Comparison of ENCODE assay signal across 28 cellular contexts in genomic region chr3:195249858-195250464, GRCh38. TPM values are rescaled to one million over a fixed set of nuclear protein-coding genes. Genes with fewer than 3 reads are reported as not detected.
DNase-seq lines count a peak whose midpoint lies in the region; ATAC-seq and TF ChIP-seq lines count a peak whose summit lies in the region.
"Had no signal": no experiment of that assay in that cellular context is flagged by ENCODE, and none has a peak within 500 bp of the region (broad histone marks: within the 10 kb centered on the region; RNA-seq: fewer than 3 reads in every experiment).

No MANE protein-coding gene starts in this region.

- H3K27ac ChIP-seq in Peyer's patch = no peak overlapping the region
- H3K27ac ChIP-seq in neuronal stem cell (replicated peaks; ENCODE audit: low read length) = no peak overlapping the region
- H3K27ac ChIP-seq: foreskin keratinocyte, heart right ventricle, parathyroid adenoma, right lobe of liver had no signal

- no peak overlapping the region for H3K18ac ChIP-seq in neuronal stem cell (ENCODE audit: low read length)

- peaks cover 0 to 4% (median 3%) of the 10 kb centered on the region in 3 donors for H3K27me3 Mint-ChIP-seq in CD14-positive monocyte (ENCODE audit: low read depth in 3 of 3)
- H3K27me3 Mint-ChIP-seq: activated naive CD8-positive, alpha-beta T cell; CD4-positive, alpha-beta memory T cell; effector memory CD8-positive, alpha-beta T cell; naive thymus-derived CD8-positive, alpha-beta T cell; stimulated activated naive CD8-positive, alpha-beta T cell treated with anti-CD3 and anti-CD28 coated beads, Interleukin-15, Interleukin-2, amounts not matched to agents 100 ng/mL and 50 ng/mL, for 24 hours had no signal

- H3K9me3 ChIP-seq in Peyer's patch (no peaks in the 10 kb centered on the region), neuronal stem cell (replicated peaks in 1 of 2; ENCODE audit: control insufficient read depth in 2 of 2, insufficient read depth in 1 of 2, low read depth in 1 of 2, low read length in 2 of 2) (peaks cover 3 to 11% of the 10 kb centered on the region in 2 donors)
- H3K9me3 ChIP-seq: heart right ventricle, right lobe of liver had no signal

- H2BK12ac ChIP-seq in neuronal stem cell (ENCODE audit: low read length) = no peak overlapping the region

- TF ChIP-seq POLR2A in Peyer's patch (IDR thresholded peaks at IDR 0.05) = no peak

- H3K27me3 ChIP-seq in Peyer's patch (no peaks in the 10 kb centered on the region), neuronal stem cell (ENCODE audit: control insufficient read depth in 3 of 3, insufficient read depth in 3 of 3, low read depth in 1 of 3, low read length in 3 of 3) (no peaks in the 10 kb centered on the region)
- H3K27me3 ChIP-seq: foreskin keratinocyte, heart right ventricle, right lobe of liver had no signal

- no peak overlapping the region for H3K4ac ChIP-seq in neuronal stem cell (ENCODE audit: low read length)

- H2BK5ac ChIP-seq in neuronal stem cell (ENCODE audit: low read length) = no peak overlapping the region

- H3K23ac ChIP-seq in neuronal stem cell (ENCODE audit: low read depth, low read length, poor library complexity) = peak overlapping the region; percentile 83

- H3K4me1 ChIP-seq in Peyer's patch (no peaks in the 10 kb centered on the region), neuronal stem cell (ENCODE audit: control insufficient read depth in 2 of 2, insufficient read depth in 1 of 2, low read depth in 1 of 2, low read length in 2 of 2) (peaks cover 7 to 20% of the 10 kb centered on the region in 2 donors)
- H3K4me1 ChIP-seq: foreskin keratinocyte, right lobe of liver had no signal

- peaks cover 0 to 3% (median 0%) of the 10 kb centered on the region in 7 donors for H3K9me3 Mint-ChIP-seq in CD14-positive monocyte
- H3K9me3 Mint-ChIP-seq: activated T-helper 2 cell treated with anti-CD3 and anti-CD28 coated beads, Interferon-gamma antibody, Interleukin-2, Interleukin-4, amounts not matched to agents 10 μg/mL and 5 μg/mL and 100 μg/mL, durations not matched to agents 14 hours and 24 hours and 36 hours; CD4-positive, alpha-beta memory T cell; effector memory CD8-positive, alpha-beta T cell; GM23338; naive thymus-derived CD8-positive, alpha-beta T cell; stimulated activated naive CD8-positive, alpha-beta T cell treated with anti-CD3 and anti-CD28 coated beads, Interleukin-15, Interleukin-2, amounts not matched to agents 100 ng/mL and 50 ng/mL, for 24 hours had no signal

- peaks cover 14 to 35% of the 10 kb centered on the region in 2 donors for H3K36me3 Mint-ChIP-seq in CD14-positive monocyte

- peak; percentile 33 for DNase-seq in CD14-positive monocyte (ENCODE audit: low spot score)
- DNase-seq in Peyer's patch = peak in 2 of 3 donors; percentile 14 to 34
- DNase-seq in islet precursor cell = peak; percentile 40
- DNase-seq in neuronal stem cell (ENCODE audit: low spot score) = no peak
- no peak for DNase-seq in HEK293T (ENCODE audit: extremely low spot score)
- DNase-seq in NCI-H748 (lab: John Stamatoyannopoulos, UW; ENCODE audit: unreplicated experiment) = no peak
- DNase-seq in stimulated activated CD4-positive, alpha-beta T cell treated with anti-CD3 and anti-CD28 coated beads, Interleukin-12 subunit alpha, Interleukin-12 subunit beta, amount 100 ng/mL, for 4 hours = no peak
- DNase-seq: activated CD4-positive, alpha-beta T cell treated with anti-CD3 and anti-CD28 coated beads for 48 hours; anterior cingulate cortex; CD4-positive, alpha-beta memory T cell; cortex of kidney; effector memory CD8-positive, alpha-beta T cell; foreskin keratinocyte; Kasumi-1; naive thymus-derived CD8-positive, alpha-beta T cell; NCI-H2171; NK-92 treated with Interleukin-12 subunit alpha and Interleukin-12 subunit beta, amount 100 ng/mL, for 24 hours; PC-3; stimulated activated CD4-positive, alpha-beta T cell treated with anti-CD3 and anti-CD28 coated beads, Interleukin-4, amount 100 ng/mL, for 4 hours had no signal

- CTCF ChIA-PET in HEK293T (lab: Yijun Ruan, JAX) = interaction anchor here (0.6 kb wide), 1 partner anchor 150 kb away, joined by 5 read pairs; no protein-coding TSS in a partner anchor

- H3K27ac Mint-ChIP-seq in CD14-positive monocyte = peak overlapping the region in 1 of 7 donors; percentile 31
- H3K27ac Mint-ChIP-seq: activated naive CD8-positive, alpha-beta T cell; activated T-helper 2 cell treated with anti-CD3 and anti-CD28 coated beads, Interferon-gamma antibody, Interleukin-2, Interleukin-4, amounts not matched to agents 10 μg/mL and 5 μg/mL and 100 μg/mL, durations not matched to agents 14 hours and 24 hours and 36 hours; stimulated activated naive CD8-positive, alpha-beta T cell treated with anti-CD3 and anti-CD28 coated beads, Interleukin-15, Interleukin-2, amounts not matched to agents 100 ng/mL and 50 ng/mL, for 24 hours had no signal

- no peak for TF ChIP-seq CTCF in CD14-positive monocyte (IDR thresholded peaks at IDR 0.05)
- no peak for TF ChIP-seq CTCF in Peyer's patch (IDR thresholded peaks at IDR 0.05)

- no peak overlapping the region for H3K14ac ChIP-seq in neuronal stem cell (ENCODE audit: low read length)

- H3K36me3 ChIP-seq in Peyer's patch (no peaks in the 10 kb centered on the region), neuronal stem cell (replicated peaks in 1 of 2; ENCODE audit: control insufficient read depth in 2 of 2, insufficient read depth in 2 of 2, low read length in 2 of 2) (peaks cover 0 to 19% of the 10 kb centered on the region in 2 donors)
- H3K36me3 ChIP-seq: right lobe of liver had no signal

- H3K4me2 ChIP-seq in neuronal stem cell (ENCODE audit: insufficient read depth, low read length, poor library complexity, severe bottlenecking) = no peak overlapping the region
- H3K4me2 ChIP-seq: GM23338 had no signal

- no peak for ATAC-seq in GM18868 (IDR thresholded peaks at IDR 0.05; ENCODE audit: unreplicated experiment)
- ATAC-seq: effector memory CD8-positive, alpha-beta T cell; foreskin keratinocyte; GM23338; HepG2; PC-3 had no signal

- peak overlapping the region; percentile 33 for H2AK5ac ChIP-seq in neuronal stem cell (ENCODE audit: low read depth, low read length)

- no peak overlapping the region for H2BK15ac ChIP-seq in neuronal stem cell (ENCODE audit: low read length)

- POLR2A ChIA-PET in HEK293T (lab: Yijun Ruan, JAX) = no interaction called here

- no peak overlapping the region for H3K4me3 Mint-ChIP-seq in CD14-positive monocyte
- H3K4me3 Mint-ChIP-seq: activated naive CD8-positive, alpha-beta T cell; effector memory CD8-positive, alpha-beta T cell; GM23338; stimulated activated naive CD8-positive, alpha-beta T cell treated with anti-CD3 and anti-CD28 coated beads, Interleukin-15, Interleukin-2, amounts not matched to agents 100 ng/mL and 50 ng/mL, for 24 hours had no signal

- H3K79me1 ChIP-seq in neuronal stem cell (ENCODE audit: low read depth, low read length) = peaks cover 10% of the 10 kb centered on the region

- H3K4me3 ChIP-seq in Peyer's patch (no peak overlapping the region), neuronal stem cell (ENCODE audit: low read length in 2 of 2) (no peak overlapping the region)
- H3K4me3 ChIP-seq: GM23338, heart right ventricle, right lobe of liver had no signal

- no CpG with 5 or more reads among the region's 11 CpGs for WGBS in neuronal stem cell (ENCODE audit: extremely low coverage in 2 of 2, insufficient read length in 2 of 2, insufficient replicate concordance in 1 of 2), 2 donors

- H4K91ac ChIP-seq in neuronal stem cell (ENCODE audit: low read depth, low read length, poor library complexity) = no peak overlapping the region

- no peak overlapping the region for H3K9ac ChIP-seq in neuronal stem cell (ENCODE audit: low read depth, low read length, poor library complexity)
- H3K9ac ChIP-seq: parathyroid adenoma had no signal

- no peak overlapping the region for H4K8ac ChIP-seq in neuronal stem cell (ENCODE audit: low read depth, low read length)

- H3K4me1 Mint-ChIP-seq in CD14-positive monocyte = peaks cover 9% of the 10 kb centered on the region

- no peak overlapping the region for H2BK120ac ChIP-seq in neuronal stem cell (ENCODE audit: low read depth, low read length)

- intact Hi-C loops in CD14-positive monocyte (cut with micrococcal nuclease) = loop anchor here in 1 of 2 donors (10.0 kb wide), 1 partner anchor 145 kb away; no protein-coding TSS in a partner anchor

- H2AFZ ChIP-seq in neuronal stem cell (ENCODE audit: low read length) = no peak overlapping the region
- H2AFZ ChIP-seq: GM23338, parathyroid adenoma had no signal

TF ChIP-seq in HEK293T, 16 proteins besides CTCF, POLR2A, EP300 and RAD21:
- TF ChIP-seq BHLHE40 (IDR thresholded peaks at IDR 0.05; ENCODE audit: borderline replicate concordance) = no peak
- TF ChIP-seq ZNF384 (IDR thresholded peaks at IDR 0.05) = no peak
- TF ChIP-seq ARNT (IDR thresholded peaks at IDR 0.05) = no peak
- no peak for TF ChIP-seq NFRKB (IDR thresholded peaks at IDR 0.05)
- no peak for TF ChIP-seq CTBP1 (IDR thresholded peaks at IDR 0.05; ENCODE audit: borderline replicate concordance)
- no peak for TF ChIP-seq PKNOX1 (IDR thresholded peaks at IDR 0.05)
- TF ChIP-seq FOXK2 (IDR thresholded peaks at IDR 0.05) = no peak
- no peak for TF ChIP-seq ELF4 (IDR thresholded peaks at IDR 0.05)
- TF ChIP-seq SUZ12 (IDR thresholded peaks at IDR 0.05) = no peak
- no peak for TF ChIP-seq L3MBTL2 (conservative IDR thresholded peaks at IDR 0.05)
- TF ChIP-seq HDGF (IDR thresholded peaks at IDR 0.05; ENCODE audit: borderline replicate concordance) = no peak
TF ChIP-seq in HEK293T: peak in this region for 0.

RNA-seq across cellular contexts. Expression of gene XXYLT1, which starts 21.0 kb away (rescaled TPM):
- polyA plus RNA-seq in CD14-positive monocyte = 10 to 100 TPM; 11.8 to 13.5 TPM
- 10 to 100 TPM in 1 of 4 donors, 1 to 10 TPM in 3; 5.4 to 18.2 (median 6.9) TPM for total RNA-seq in Peyer's patch
- polyA plus RNA-seq in neuronal stem cell (2013, experiment 1 of 2) = 33.7 TPM
- 33.8 TPM for polyA plus RNA-seq in neuronal stem cell (2013, experiment 2 of 2)

Comparison
In these comparisons a context has a peak if more than half of its experiments do, and no peak if none do; other contexts are left out.
1. DNase-seq: peak in CD14-positive monocyte (single experiment), Peyer's patch (2 of 3) and islet precursor cell (single experiment); none in neuronal stem cell (single experiment), HEK293T (single experiment), NCI-H748 (single experiment) and stimulated activated CD4-positive, alpha-beta T cell treated with anti-CD3 and anti-CD28 coated beads, Interleukin-12 subunit alpha, Interleukin-12 subunit beta, amount 100 ng/mL, for 4 hours (single experiment).